2 cellular contexts compared by ENCODE assay signal in genomic region chr11:69154938-69155301, GRCh38.
A peak's percentile ranks its signal among the peaks of the same experiment; 100 is the strongest.
TF ChIP-seq lines count a peak whose summit lies in the region.

No MANE protein-coding gene starts in this region.

TF ChIP-seq in HepG2, 621 proteins besides CTCF, POLR2A, EP300 and RAD21:
- TF ChIP-seq GABPB1 (CRISPR knock-in tag; IDR thresholded peaks at IDR 0.05) = peak; percentile 11; the same call in 1 of the 2 replicates
- TF ChIP-seq SMARCC2 (IDR thresholded peaks at IDR 0.05) = no peak

TF ChIP-seq in H1, 55 proteins besides CTCF, POLR2A, EP300 and RAD21:
- TF ChIP-seq HDAC6 (IDR thresholded peaks at IDR 0.05; ENCODE audit: low read depth, low read length) (no peak), MAX (IDR thresholded peaks at IDR 0.05) (no peak)
TF ChIP-seq in H1: peak in this region for 0.
